21 cellular contexts compared by ENCODE assay signal in the genomic region with DNA sequence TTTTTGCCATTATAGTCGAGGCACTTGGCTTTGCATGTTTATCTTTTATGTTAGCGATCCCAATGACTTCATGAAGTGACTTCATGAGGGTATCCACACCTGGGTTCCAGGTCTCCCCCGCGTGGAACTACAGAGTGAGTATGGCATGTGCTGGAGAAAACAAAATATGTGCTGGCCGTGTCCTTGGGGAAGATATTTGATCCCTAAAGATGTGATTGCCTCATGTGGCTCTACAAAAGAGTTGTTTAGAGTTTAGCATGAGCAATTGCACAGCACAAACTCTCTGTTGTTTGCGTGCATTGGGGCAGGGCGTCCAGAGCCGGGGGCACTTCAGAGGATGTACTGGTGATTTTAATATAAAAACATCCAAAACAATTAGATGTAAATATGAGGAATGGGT.
"Had no signal": no experiment of that assay in that cellular context is flagged by ENCODE, and none has a peak within 500 bp of the region (broad histone marks: within the 10 kb centered on the region; RNA-seq: fewer than 3 reads in every experiment).

No MANE protein-coding gene starts in this region.

- DNase-seq: activated CD4-positive, alpha-beta memory T cell treated with anti-CD3 and anti-CD28 coated beads for 36 hours; activated CD4-positive, alpha-beta T cell treated with anti-CD3 and anti-CD28 coated beads for 1 hour; activated CD4-positive, alpha-beta T cell treated with anti-CD3 and anti-CD28 coated beads, Interleukin-2, amount 10 ng/mL, durations not matched to agents 24 days and 14 days; activated CD8-positive, alpha-beta memory T cell treated with anti-CD3 and anti-CD28 coated beads for 24 hours; activated naive CD4-positive, alpha-beta T cell treated with anti-CD3 and anti-CD28 coated beads for 36 hours; activated naive CD8-positive, alpha-beta T cell treated with anti-CD3 and anti-CD28 coated beads, Interleukin-2, amount 10 ng/mL, durations not matched to agents 7 days and 5 days; activated T-cell treated with anti-CD3 and anti-CD28 coated beads, Interleukin-2, amount 50 U/mL, for 4 hours; adrenal gland; anterior cingulate cortex; MG63; NCI-H1105; NCI-H1436; NCI-H1694 treated with DMSO at 0.1 percent for 48 hours; NCI-H2029 treated with DMSO at 0.1 percent for 48 hours; NCI-H345; NCI-H510A; Peyer's patch; Right ventricle myocardium superior; SJCRH30; SK-N-SH had no signal

- H3K27ac ChIP-seq: adrenal gland, Peyer's patch, RWPE1, SJCRH30 had no signal

- H3K9me3 ChIP-seq: adrenal gland, Peyer's patch, SJCRH30, SK-N-SH had no signal

- H3K27me3 ChIP-seq: adrenal gland, MG63, Peyer's patch, SJCRH30 had no signal

- H3K9me3 Mint-ChIP-seq: activated CD4-positive, alpha-beta memory T cell treated with anti-CD3 and anti-CD28 coated beads for 36 hours; activated CD4-positive, alpha-beta T cell treated with anti-CD3 and anti-CD28 coated beads, Interleukin-2, amount 10 ng/mL, durations not matched to agents 24 days and 14 days; activated naive CD4-positive, alpha-beta T cell treated with anti-CD3 and anti-CD28 coated beads for 36 hours; activated naive CD8-positive, alpha-beta T cell treated with anti-CD3 and anti-CD28 coated beads, Interleukin-2, amount 10 ng/mL, durations not matched to agents 7 days and 5 days; activated T-cell treated with anti-CD3 and anti-CD28 coated beads, Interleukin-2, amount 50 U/mL, for 4 hours had no signal

- H3K4me1 ChIP-seq: SJCRH30 had no signal

- H3K27ac Mint-ChIP-seq: activated CD4-positive, alpha-beta memory T cell treated with anti-CD3 and anti-CD28 coated beads for 36 hours; activated CD4-positive, alpha-beta T cell treated with anti-CD3 and anti-CD28 coated beads, Interleukin-2, amount 10 ng/mL, durations not matched to agents 24 days and 14 days; activated naive CD4-positive, alpha-beta T cell treated with anti-CD3 and anti-CD28 coated beads for 36 hours; activated naive CD8-positive, alpha-beta T cell treated with anti-CD3 and anti-CD28 coated beads, Interleukin-2, amount 10 ng/mL, durations not matched to agents 7 days and 5 days had no signal

- H3K4me3 Mint-ChIP-seq: activated CD4-positive, alpha-beta memory T cell treated with anti-CD3 and anti-CD28 coated beads for 36 hours; activated CD4-positive, alpha-beta T cell treated with anti-CD3 and anti-CD28 coated beads, Interleukin-2, amount 10 ng/mL, durations not matched to agents 24 days and 14 days; activated naive CD4-positive, alpha-beta T cell treated with anti-CD3 and anti-CD28 coated beads for 36 hours; activated naive CD8-positive, alpha-beta T cell treated with anti-CD3 and anti-CD28 coated beads, Interleukin-2, amount 10 ng/mL, durations not matched to agents 7 days and 5 days; activated T-cell treated with anti-CD3 and anti-CD28 coated beads, Interleukin-2, amount 50 U/mL, for 4 hours had no signal

- H3K4me3 ChIP-seq: adrenal gland, MG63, Peyer's patch, SJCRH30 had no signal

- H3K27me3 Mint-ChIP-seq: activated CD4-positive, alpha-beta memory T cell treated with anti-CD3 and anti-CD28 coated beads for 36 hours; activated CD4-positive, alpha-beta T cell treated with anti-CD3 and anti-CD28 coated beads, Interleukin-2, amount 10 ng/mL, durations not matched to agents 24 days and 14 days; activated naive CD8-positive, alpha-beta T cell treated with anti-CD3 and anti-CD28 coated beads, Interleukin-2, amount 10 ng/mL, durations not matched to agents 7 days and 5 days had no signal

- H3K9ac ChIP-seq: SK-N-SH had no signal

- H3K4me2 ChIP-seq: SK-N-SH had no signal
